23 cellular contexts compared by ENCODE assay signal in the genomic region with DNA sequence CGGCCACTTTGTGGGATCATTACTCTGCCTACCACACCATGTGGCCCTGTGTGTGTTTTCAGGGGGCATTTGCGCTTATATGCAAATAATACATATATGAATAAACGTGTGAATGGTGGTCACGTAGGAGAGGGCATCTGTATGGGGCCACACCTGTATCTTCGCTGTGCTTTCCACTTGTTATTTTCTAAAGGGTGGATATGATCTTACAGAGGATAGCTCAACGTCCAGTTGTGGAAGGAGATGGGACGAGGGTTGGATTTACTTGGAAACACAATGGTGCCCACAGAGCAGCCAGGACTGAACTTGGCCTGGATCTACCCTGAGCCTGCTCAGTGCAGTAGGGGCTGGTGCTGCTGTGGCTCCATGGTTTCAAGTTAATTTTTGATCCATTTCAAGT.
DNase-seq lines count a peak whose midpoint lies in the region; ATAC-seq, FAIRE-seq and TF ChIP-seq lines count a peak whose summit lies in the region.
"Had no signal": no experiment of that assay in that cellular context is flagged by ENCODE, and none has a peak within 500 bp of the region (broad histone marks: within the 10 kb centered on the region; RNA-seq: fewer than 3 reads in every experiment).

No MANE protein-coding gene starts in this region.

- no peak for ATAC-seq in activated CD4-positive, alpha-beta T cell treated with anti-CD3 and anti-CD28 coated beads for 36 hours
- no peak for ATAC-seq in HepG2
- ATAC-seq in HG03469 (IDR thresholded peaks at IDR 0.05; ENCODE audit: unreplicated experiment): no peak
- no peak for ATAC-seq in effector memory CD8-positive, alpha-beta T cell (replicated peaks)
- ATAC-seq: K562 had no signal

- peaks cover 6% of the 10 kb centered on the region for H3K27me3 Mint-ChIP-seq in activated CD4-positive, alpha-beta T cell treated with anti-CD3 and anti-CD28 coated beads for 36 hours
- H3K27me3 Mint-ChIP-seq in CD14-positive monocyte (ENCODE audit: low read depth in 3 of 3) (peaks cover 3 to 11% (median 5%) of the 10 kb centered on the region in 3 donors), HFFc6 (ENCODE audit: insufficient read depth) (peaks cover 42% of the 10 kb centered on the region)
- H3K27me3 Mint-ChIP-seq in effector memory CD8-positive, alpha-beta T cell: peaks cover 37 to 77% of the 10 kb centered on the region in 2 donors

- POLR2A ChIA-PET in activated CD4-positive, alpha-beta T cell treated with anti-CD3 and anti-CD28 coated beads for 36 hours (lab: Charles Lee): no interaction called here
- POLR2A ChIA-PET in HepG2 (lab: Yijun Ruan, JAX): no interaction called here

- H3K4me3 Mint-ChIP-seq in activated CD4-positive, alpha-beta T cell treated with anti-CD3 and anti-CD28 coated beads for 36 hours: no peak overlapping the region
- H3K4me3 Mint-ChIP-seq in CD14-positive monocyte (no peak overlapping the region), HFFc6 (no peak overlapping the region)
- H3K4me3 Mint-ChIP-seq in effector memory CD8-positive, alpha-beta T cell: no peak overlapping the region

- no TSS peak for BruUV-seq in HepG2 (replicated peaks; lab: Mats Ljungman, UMichigan)

- DNase-seq in activated CD4-positive, alpha-beta T cell treated with anti-CD3 and anti-CD28 coated beads for 36 hours: peak; percentile 1
- DNase-seq in activated CD4-positive, alpha-beta T cell treated with anti-CD3 and anti-CD28 coated beads for 48 hours: no peak
- DNase-seq in CD14-positive monocyte (ENCODE audit: low spot score) (peak; percentile 17), HepG2 (ENCODE audit: low spot score) (no peak), sigmoid colon (peak; percentile 7), HFFc6 (no peak)
- no peak for DNase-seq in effector memory CD8-positive, alpha-beta T cell
- DNase-seq: BE2C, Calu3, DMS153, DND-41, Kasumi-1, NCI-H1092 treated with DMSO at 0.1 percent for 48 hours, NCI-H1436 treated with DMSO at 0.1 percent for 48 hours, NCI-H187 treated with DMSO at 0.1 percent for 48 hours, NCI-H2171 treated with DMSO at 0.1 percent for 48 hours, NCI-H345, NCI-H510A treated with DMSO at 0.1 percent for 48 hours, NCI-H748 treated with DMSO at 0.1 percent for 48 hours had no signal

- no peak overlapping the region for H2AFZ ChIP-seq in HepG2 (ENCODE audit: low read length)

- H3K36me3 ChIP-seq in HepG2 (replicated peaks in 1 of 2; ENCODE audit: control insufficient read depth in 1 of 2, insufficient read depth in 2 of 2, low read length in 2 of 2) (no peaks in the 10 kb centered on the region), sigmoid colon (no peaks in the 10 kb centered on the region)
- H3K36me3 ChIP-seq: BE2C had no signal

- TF ChIP-seq RAD21 in HepG2 (CRISPR knock-in tag; IDR thresholded peaks at IDR 0.05): no peak

- TF ChIP-seq POLR2A in HepG2 (IDR thresholded peaks at IDR 0.05; ENCODE audit: insufficient read depth in 1 of 2, low read depth in 2 of 2, low read length in 2 of 2) (no peak), sigmoid colon (IDR thresholded peaks at IDR 0.05) (no peak)

- H3K9me3 ChIP-seq in HepG2 (ENCODE audit: low read length) (no peaks in the 10 kb centered on the region), sigmoid colon (no peaks in the 10 kb centered on the region)
- H3K9me3 ChIP-seq: BE2C had no signal

- H3K36me3 Mint-ChIP-seq in activated CD4-positive, alpha-beta T cell treated with anti-CD3 and anti-CD28 coated beads for 36 hours (ENCODE audit: low read depth): no peaks in the 10 kb centered on the region
- no peaks in the 10 kb centered on the region for H3K36me3 Mint-ChIP-seq in CD14-positive monocyte
- no peaks in the 10 kb centered on the region for H3K36me3 Mint-ChIP-seq in HFFc6 (ENCODE audit: low read depth)
- no peaks in the 10 kb centered on the region for H3K36me3 Mint-ChIP-seq in effector memory CD8-positive, alpha-beta T cell (ENCODE audit: insufficient read depth)

- peaks cover 15% of the 10 kb centered on the region; the same call in 1 of the 2 replicates for H4K20me1 ChIP-seq in HepG2 (ENCODE audit: insufficient read depth, low read length)

- CTCF ChIA-PET in activated CD4-positive, alpha-beta T cell treated with anti-CD3 and anti-CD28 coated beads for 36 hours (lab: Charles Lee): no interaction called here
- CTCF ChIA-PET in HepG2 (lab: Yijun Ruan, JAX; ENCODE audit: low intra/inter-chr PET ratio, low total read pairs): no interaction called here

- in situ Hi-C loops in HepG2 (cut with HindIII; ENCODE audit: extremely low pct_ligation_motif_present, low pct_unique_long_range_greater_than_20kb): no loop called here

- FAIRE-seq in HepG2 (lab: Jason Lieb, UNC): no peak
- FAIRE-seq: K562, RCC 7860 had no signal

- H3K27me3 ChIP-seq in HepG2 (ENCODE audit: control insufficient read depth in 1 of 2, insufficient read depth in 2 of 2, low read length in 2 of 2) (peaks cover 27 to 98% of the 10 kb centered on the region in 2 experiments), sigmoid colon (peaks cover 0 to 58% (median 0%) of the 10 kb centered on the region in 3 donors)

- H3K4me3 ChIP-seq in HepG2 (replicated peaks in 1 of 3; ENCODE audit: insufficient read depth in 1 of 3, low read depth in 2 of 3, low read length in 3 of 3) (no peak overlapping the region), sigmoid colon (no peak overlapping the region)
- H3K4me3 ChIP-seq: K562 had no signal

- H3K4me2 ChIP-seq in HepG2 (ENCODE audit: low read depth, low read length): no peak overlapping the region

- no peaks in the 10 kb centered on the region for H3K4me1 Mint-ChIP-seq in activated CD4-positive, alpha-beta T cell treated with anti-CD3 and anti-CD28 coated beads for 36 hours
- no peaks in the 10 kb centered on the region for H3K4me1 Mint-ChIP-seq in CD14-positive monocyte
- peaks cover 11% of the 10 kb centered on the region; the same call in 1 of the 2 replicates for H3K4me1 Mint-ChIP-seq in HFFc6 (ENCODE audit: low read depth)
- no peaks in the 10 kb centered on the region for H3K4me1 Mint-ChIP-seq in effector memory CD8-positive, alpha-beta T cell (ENCODE audit: low read depth in 2 of 2)

- H3K4me1 ChIP-seq in HepG2 (ENCODE audit: insufficient read depth, low read length): no peaks in the 10 kb centered on the region
- H3K4me1 ChIP-seq in sigmoid colon: no peaks in the 10 kb centered on the region
- H3K4me1 ChIP-seq: BE2C had no signal

- 3% methylated on average over 7 of the region's 7 CpGs for WGBS in HepG2 (ENCODE audit: low lambda C conversion rate)
- 70 to 85% methylated on average over 7 of the region's 7 CpGs for WGBS in sigmoid colon, 2 donors

- H3K79me2 ChIP-seq in HepG2 (ENCODE audit: insufficient read depth, low read length): no peaks in the 10 kb centered on the region

- TF ChIP-seq EP300 in HepG2 (IDR thresholded peaks at IDR 0.05; ENCODE audit: low read depth in 2 of 2, low read length in 2 of 2) (no peak), HepG2 (CRISPR knock-in tag; IDR thresholded peaks at IDR 0.05; ENCODE audit: borderline replicate concordance) (no peak), sigmoid colon (IDR thresholded peaks at IDR 0.05) (no peak)

- TF ChIP-seq CTCF in CD14-positive monocyte (IDR thresholded peaks at IDR 0.05) (no peak), HepG2 (CRISPR knock-in tag; IDR thresholded peaks at IDR 0.05) (no peak), sigmoid colon (IDR thresholded peaks at IDR 0.05) (no peak), HFFc6 (IDR thresholded peaks at IDR 0.05) (no peak)

- H3K27ac Mint-ChIP-seq in activated CD4-positive, alpha-beta T cell treated with anti-CD3 and anti-CD28 coated beads for 36 hours: no peak overlapping the region
- H3K27ac Mint-ChIP-seq in CD14-positive monocyte (no peak overlapping the region), HFFc6 (no peak overlapping the region)
- H3K27ac Mint-ChIP-seq in effector memory CD8-positive, alpha-beta T cell: no peak overlapping the region

- intact Hi-C loops in activated CD4-positive, alpha-beta T cell treated with anti-CD3 and anti-CD28 coated beads for 36 hours (cut with DNase I, micrococcal nuclease): no loop called here
- intact Hi-C loops in CD14-positive monocyte (cut with micrococcal nuclease): no loop called here
- intact Hi-C loops in HepG2 (cut with micrococcal nuclease; ENCODE audit: unreplicated experiment): no loop called here
- intact Hi-C loops in sigmoid colon (cut with DNase I): no loop called here

- H3K27ac ChIP-seq in HepG2 (ENCODE audit: extremely low read length, insufficient read depth, low read length) (no peak overlapping the region), sigmoid colon (no peak overlapping the region)
- H3K27ac ChIP-seq: 22Rv1 had no signal

- H3K9me3 Mint-ChIP-seq in activated CD4-positive, alpha-beta T cell treated with anti-CD3 and anti-CD28 coated beads for 36 hours (ENCODE audit: low read depth): no peaks in the 10 kb centered on the region
- peaks cover 0 to 3% (median 0%) of the 10 kb centered on the region in 7 donors for H3K9me3 Mint-ChIP-seq in CD14-positive monocyte
- no peaks in the 10 kb centered on the region for H3K9me3 Mint-ChIP-seq in HFFc6
- no peaks in the 10 kb centered on the region for H3K9me3 Mint-ChIP-seq in effector memory CD8-positive, alpha-beta T cell

- H3K9ac ChIP-seq in HepG2 (ENCODE audit: insufficient read depth, low read depth, low read length): no peak overlapping the region

TF ChIP-seq in HepG2, 621 proteins besides CTCF, POLR2A, EP300 and RAD21:
- TF ChIP-seq, protein P1, sequence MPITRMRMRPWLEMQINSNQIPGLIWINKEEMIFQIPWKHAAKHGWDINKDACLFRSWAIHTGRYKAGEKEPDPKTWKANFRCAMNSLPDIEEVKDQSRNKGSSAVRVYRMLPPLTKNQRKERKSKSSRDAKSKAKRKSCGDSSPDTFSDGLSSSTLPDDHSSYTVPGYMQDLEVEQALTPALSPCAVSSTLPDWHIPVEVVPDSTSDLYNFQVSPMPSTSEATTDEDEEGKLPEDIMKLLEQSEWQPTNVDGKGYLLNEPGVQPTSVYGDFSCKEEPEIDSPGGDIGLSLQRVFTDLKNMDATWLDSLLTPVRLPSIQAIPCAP (CRISPR knock-in tag; IDR thresholded peaks at IDR 0.05; ENCODE audit: low read depth): no peak
- peak; percentile 37; the same call in 1 of the 2 replicates for TF ChIP-seq EZH2 (conservative IDR thresholded peaks at IDR 0.05; ENCODE audit: low read depth, low read length)

Comparison
In these comparisons a context has a peak if more than half of its experiments do, and no peak if none do; other contexts are left out.
1. DNase-seq: peak in activated CD4-positive, alpha-beta T cell treated with anti-CD3 and anti-CD28 coated beads for 36 hours (single experiment), CD14-positive monocyte (single experiment) and sigmoid colon (single experiment); none in activated CD4-positive, alpha-beta T cell treated with anti-CD3 and anti-CD28 coated beads for 48 hours (single experiment), HepG2 (single experiment), HFFc6 (single experiment) and effector memory CD8-positive, alpha-beta T cell (0 of 3).